Comparison of ENCODE assay signal across 23 cellular contexts in genomic region chr4:186537843-186538521, GRCh38. TPM values are rescaled to one million over a fixed set of nuclear protein-coding genes. Genes with fewer than 3 reads are reported as not detected.
"Had no signal": no experiment of that assay in that cellular context is flagged by ENCODE, and none has a peak within 500 bp of the region (broad histone marks: within the 10 kb centered on the region; RNA-seq: fewer than 3 reads in every experiment).

No MANE protein-coding gene starts in this region.

- H3K27ac Mint-ChIP-seq: activated CD4-positive, alpha-beta T cell treated with anti-CD3 and anti-CD28 coated beads for 36 hours; activated naive CD4-positive, alpha-beta T cell treated with anti-CD3 and anti-CD28 coated beads, Interleukin-2, amount 50 U/mL, for 72 hours; effector memory CD8-positive, alpha-beta T cell; mesothelial cell of epicardium had no signal

- H3K4me1 ChIP-seq: adrenal gland, transverse colon, uterus had no signal

- H3K36me3 ChIP-seq: adrenal gland, transverse colon, uterus had no signal

- H3K9me3 ChIP-seq: adrenal gland, transverse colon, uterus had no signal

- FAIRE-seq: astrocyte, bronchial epithelial cell had no signal

- ATAC-seq: activated CD4-positive, alpha-beta T cell treated with anti-CD3 and anti-CD28 coated beads for 36 hours; activated naive CD4-positive, alpha-beta T cell treated with anti-CD3 and anti-CD28 coated beads, Interleukin-2, amount 50 U/mL, for 72 hours; effector memory CD8-positive, alpha-beta T cell; stimulated activated naive CD8-positive, alpha-beta T cell treated with anti-CD3 and anti-CD28 coated beads, Interleukin-15, Interleukin-2, amounts not matched to agents 100 U/mL and 50 U/mL, for 24 hours had no signal

- H3K4me3 ChIP-seq: adrenal gland, lung, transverse colon, uterus had no signal

- DNase-seq: activated CD4-positive, alpha-beta T cell treated with anti-CD3 and anti-CD28 coated beads for 36 hours; activated CD4-positive, alpha-beta T cell treated with anti-CD3 and anti-CD28 coated beads, Interleukin-2, amount 50 U/mL, for 48 hours; activated gamma-delta T cell; adrenal gland; dermis blood vessel endothelial cell; effector memory CD8-positive, alpha-beta T cell; foreskin fibroblast; nephron progenitor cell; occipital lobe; posterior cingulate gyrus; retina; stimulated activated CD4-positive, alpha-beta T cell treated with anti-CD3 and anti-CD28 coated beads, Interleukin-2, amount 100 ng/mL, for 24 hours; stimulated activated naive CD8-positive, alpha-beta T cell treated with anti-CD3 and anti-CD28 coated beads, Interleukin-15, Interleukin-2, amounts not matched to agents 100 U/mL and 50 U/mL, for 24 hours; T-helper 2 cell; transverse colon; uterus had no signal

- H3K27me3 ChIP-seq: adrenal gland, transverse colon, uterus had no signal

- H3K27me3 Mint-ChIP-seq: activated CD4-positive, alpha-beta T cell treated with anti-CD3 and anti-CD28 coated beads for 36 hours; effector memory CD8-positive, alpha-beta T cell had no signal

- H3K27ac ChIP-seq: adrenal gland, uterus had no signal

- H3K4me1 Mint-ChIP-seq: activated CD4-positive, alpha-beta T cell treated with anti-CD3 and anti-CD28 coated beads for 36 hours; mesothelial cell of epicardium; nephron progenitor cell had no signal

- H3K4me3 Mint-ChIP-seq: activated CD4-positive, alpha-beta T cell treated with anti-CD3 and anti-CD28 coated beads for 36 hours; effector memory CD8-positive, alpha-beta T cell; mesothelial cell of epicardium; nephron progenitor cell had no signal

RNA-seq across cellular contexts. Expression of gene MTNR1A, which starts 17.4 kb away (rescaled TPM):
- total RNA-seq: activated CD4-positive, alpha-beta T cell treated with anti-CD3 and anti-CD28 coated beads for 36 hours; activated naive CD4-positive, alpha-beta T cell treated with anti-CD3 and anti-CD28 coated beads, Interleukin-2, amount 50 U/mL, for 72 hours; adrenal gland; dermis blood vessel endothelial cell; glomerular endothelial cell; myocyte had no signal
- polyA plus RNA-seq: adrenal gland had no signal
